In genomic region chr2:146108993-146109392, GRCh38 we compare ENCODE assay signal across 19 cellular contexts.
"Had no signal": no experiment of that assay in that cellular context is flagged by ENCODE, and none has a peak within 500 bp of the region (broad histone marks: within the 10 kb centered on the region; RNA-seq: fewer than 3 reads in every experiment).

No MANE protein-coding gene starts in this region.

- H3K27ac ChIP-seq: ascending aorta, thyroid gland had no signal

- H3K36me3 Mint-ChIP-seq: activated CD8-positive, alpha-beta memory T cell treated with anti-CD3 and anti-CD28 coated beads, Interleukin-2, amount 10 ng/mL, durations not matched to agents 7 days and 5 days; activated naive CD8-positive, alpha-beta T cell treated with anti-CD3 and anti-CD28 coated beads, Interleukin-2, amount 10 ng/mL, durations not matched to agents 7 days and 5 days; immature natural killer cell; naive B cell; T-cell had no signal

- H3K27me3 ChIP-seq: ascending aorta, thyroid gland had no signal

- H3K9me3 ChIP-seq: ascending aorta, mucosa of descending colon, thyroid gland had no signal

- H3K27me3 Mint-ChIP-seq: activated B cell treated with CpG ODN at 0.5 μM for 24 hours; activated CD4-positive, alpha-beta memory T cell treated with anti-CD3 and anti-CD28 coated beads, Interleukin-2, amount 10 ng/mL, durations not matched to agents 7 days and 5 days; activated CD8-positive, alpha-beta memory T cell treated with anti-CD3 and anti-CD28 coated beads, Interleukin-2, amount 10 ng/mL, durations not matched to agents 7 days and 5 days; activated naive CD8-positive, alpha-beta T cell treated with anti-CD3 and anti-CD28 coated beads, Interleukin-2, amount 10 ng/mL, durations not matched to agents 7 days and 5 days; naive B cell; T-cell had no signal

- H3K4me1 ChIP-seq: ascending aorta, thyroid gland had no signal

- H3K4me3 ChIP-seq: ascending aorta, mucosa of descending colon, thyroid gland had no signal

- H3K27ac Mint-ChIP-seq: activated B cell treated with CpG ODN at 0.5 μM for 24 hours; activated CD4-positive, alpha-beta memory T cell treated with anti-CD3 and anti-CD28 coated beads, Interleukin-2, amount 10 ng/mL, durations not matched to agents 7 days and 5 days; activated CD8-positive, alpha-beta memory T cell treated with anti-CD3 and anti-CD28 coated beads, Interleukin-2, amount 10 ng/mL, durations not matched to agents 7 days and 5 days; activated naive CD8-positive, alpha-beta T cell treated with anti-CD3 and anti-CD28 coated beads, Interleukin-2, amount 10 ng/mL, durations not matched to agents 7 days and 5 days; endodermal cell; immature natural killer cell; naive B cell; T-cell had no signal

- H3K9me3 Mint-ChIP-seq: activated CD4-positive, alpha-beta memory T cell treated with anti-CD3 and anti-CD28 coated beads, Interleukin-2, amount 10 ng/mL, durations not matched to agents 7 days and 5 days; activated naive CD8-positive, alpha-beta T cell treated with anti-CD3 and anti-CD28 coated beads, Interleukin-2, amount 10 ng/mL, durations not matched to agents 7 days and 5 days; endodermal cell; neural crest cell had no signal

- ATAC-seq: activated CD8-positive, alpha-beta memory T cell treated with anti-CD3 and anti-CD28 coated beads, Interleukin-2, amount 10 ng/mL, durations not matched to agents 7 days and 5 days; mucosa of descending colon; T-cell had no signal

- DNase-seq: activated B cell treated with CpG ODN at 0.5 μM for 24 hours; activated CD4-positive, alpha-beta memory T cell treated with anti-CD3 and anti-CD28 coated beads, Interleukin-2, amount 10 ng/mL, durations not matched to agents 7 days and 5 days; activated CD4-positive, alpha-beta T cell treated with anti-CD3 and anti-CD28 coated beads for 4 hours; activated CD8-positive, alpha-beta memory T cell treated with anti-CD3 and anti-CD28 coated beads, Interleukin-2, amount 10 ng/mL, durations not matched to agents 7 days and 5 days; activated naive CD4-positive, alpha-beta T cell; activated naive CD8-positive, alpha-beta T cell treated with anti-CD3 and anti-CD28 coated beads, Interleukin-2, amount 10 ng/mL, durations not matched to agents 7 days and 5 days; dermis blood vessel endothelial cell; endodermal cell; immature natural killer cell; mesenchymal stem cell; mucosa of descending colon; naive B cell; retina; stimulated activated CD4-positive, alpha-beta T cell treated with anti-CD3 and anti-CD28 coated beads, Interleukin-2, amount 100 ng/mL, for 24 hours; stimulated activated naive CD4-positive, alpha-beta T cell treated with Interleukin-2 at 50 U/mL for 16 hours; T-cell; thyroid gland had no signal

- H3K4me3 Mint-ChIP-seq: activated B cell treated with CpG ODN at 0.5 μM for 24 hours; activated CD4-positive, alpha-beta memory T cell treated with anti-CD3 and anti-CD28 coated beads, Interleukin-2, amount 10 ng/mL, durations not matched to agents 7 days and 5 days; activated CD8-positive, alpha-beta memory T cell treated with anti-CD3 and anti-CD28 coated beads, Interleukin-2, amount 10 ng/mL, durations not matched to agents 7 days and 5 days; activated naive CD8-positive, alpha-beta T cell treated with anti-CD3 and anti-CD28 coated beads, Interleukin-2, amount 10 ng/mL, durations not matched to agents 7 days and 5 days; endodermal cell; immature natural killer cell; naive B cell; neural crest cell; T-cell had no signal

- H3K36me3 ChIP-seq: ascending aorta, thyroid gland had no signal

- H3K4me1 Mint-ChIP-seq: activated B cell treated with CpG ODN at 0.5 μM for 24 hours; activated CD4-positive, alpha-beta memory T cell treated with anti-CD3 and anti-CD28 coated beads, Interleukin-2, amount 10 ng/mL, durations not matched to agents 7 days and 5 days; activated CD8-positive, alpha-beta memory T cell treated with anti-CD3 and anti-CD28 coated beads, Interleukin-2, amount 10 ng/mL, durations not matched to agents 7 days and 5 days; activated naive CD8-positive, alpha-beta T cell treated with anti-CD3 and anti-CD28 coated beads, Interleukin-2, amount 10 ng/mL, durations not matched to agents 7 days and 5 days; endodermal cell; immature natural killer cell; naive B cell; neural crest cell; T-cell had no signal
